ENCODE assay signal across 1 cellular context in genomic region chr11:67382481-67383136, GRCh38.
TF ChIP-seq lines count a peak whose summit lies in the region.

No MANE protein-coding gene starts in this region.

TF ChIP-seq in K562, 482 proteins besides CTCF, POLR2A, EP300 and RAD21 (continued from another document and continues in another):
- TF ChIP-seq FOSL1 (tag; conservative IDR thresholded peaks at IDR 0.05): 0 out of 2 replicates have a peak, but pooled peaks have one; percentile 23
- 0 out of 2 replicates have a peak, but pooled peaks have one; percentile 39 for TF ChIP-seq HBP1 (CRISPR knock-in tag; IDR thresholded peaks at IDR 0.05)
- 0 out of 2 replicates have a peak, but pooled peaks have one; percentile 37 for TF ChIP-seq MTA3 (IDR thresholded peaks at IDR 0.05; ENCODE audit: borderline replicate concordance)
- no peak for TF ChIP-seq CLOCK (CRISPR knock-in tag; IDR thresholded peaks at IDR 0.05; ENCODE audit: borderline replicate concordance)
- peak in 1 of 2 experiments; percentile 45; a peak in 1 of 4 replicates for TF ChIP-seq ARNT (IDR thresholded peaks at IDR 0.05)
- TF ChIP-seq KDM2B (CRISPR knock-in tag; IDR thresholded peaks at IDR 0.05): no peak
- peak; percentile 55; the same call in 1 of the 2 replicates for TF ChIP-seq SMAD3 (CRISPR knock-in tag; conservative IDR thresholded peaks at IDR 0.05)
- 0 out of 4 replicates have a peak, but pooled peaks of 1 of the 2 experiments have one; percentile 25 for TF ChIP-seq MNT (conservative IDR thresholded peaks at IDR 0.05)
- no peak for TF ChIP-seq HDAC3 (IDR thresholded peaks at IDR 0.05; ENCODE audit: borderline replicate concordance, partially characterized antibody)
- no peak for TF ChIP-seq HES1 (IDR thresholded peaks at IDR 0.05; ENCODE audit: low read depth)
- TF ChIP-seq EP400 (IDR thresholded peaks at IDR 0.05): 0 out of 2 replicates have a peak, but pooled peaks have one; percentile 26
- TF ChIP-seq ZNF408 (CRISPR knock-in tag; IDR thresholded peaks at IDR 0.05; ENCODE audit: low read depth): no peak
- TF ChIP-seq TAF7 (tag; IDR thresholded peaks at IDR 0.05): no peak
- TF ChIP-seq NFE2 (IDR thresholded peaks at IDR 0.05; ENCODE audit: low read depth): peak; percentile 5; the same call in 1 of the 2 replicates
- TF ChIP-seq NBN (IDR thresholded peaks at IDR 0.05; ENCODE audit: low read depth): 0 out of 2 replicates have a peak, but pooled peaks have one; percentile 35
- TF ChIP-seq RNF2 (IDR thresholded peaks at IDR 0.05): no peak
- TF ChIP-seq BCOR (IDR thresholded peaks at IDR 0.05): no peak; the same call in 1 of the 2 replicates
- 0 out of 4 replicates have a peak, but pooled peaks of 1 of the 2 experiments have one; percentile 48 for TF ChIP-seq TEAD1 (CRISPR knock-in tag; IDR thresholded peaks at IDR 0.05)
- no peak for TF ChIP-seq RUNX1 (IDR thresholded peaks at IDR 0.05; ENCODE audit: low read depth)
- TF ChIP-seq TRIM25 (IDR thresholded peaks at IDR 0.05; ENCODE audit: borderline replicate concordance): no peak
- TF ChIP-seq MECOM (CRISPR knock-in tag; IDR thresholded peaks at IDR 0.05): no peak
- no peak for TF ChIP-seq SAP30 (IDR thresholded peaks at IDR 0.05; ENCODE audit: borderline replicate concordance, insufficient read depth, low read depth, low read length, poor library complexity, severe bottlenecking)
- TF ChIP-seq SPI1 (IDR thresholded peaks at IDR 0.05; ENCODE audit: borderline replicate concordance, low read depth, low read length): no peak
- TF ChIP-seq BACH1 (tag; IDR thresholded peaks at IDR 0.05): no peak
- TF ChIP-seq PTTG1 (tag; IDR thresholded peaks at IDR 0.05; ENCODE audit: low read depth): no peak
- TF ChIP-seq ZNF263 (CRISPR knock-in tag; IDR thresholded peaks at IDR 0.05; ENCODE audit: borderline replicate concordance): peak; percentile 39; the same call in 1 of the 2 replicates
- no peak for TF ChIP-seq E4F1 (CRISPR knock-in tag; IDR thresholded peaks at IDR 0.05; ENCODE audit: borderline replicate concordance)
- no peak for TF ChIP-seq ZNF354B (CRISPR knock-in tag; IDR thresholded peaks at IDR 0.05)
- TF ChIP-seq ZNF764 (CRISPR knock-in tag; IDR thresholded peaks at IDR 0.05; ENCODE audit: low read depth): 0 out of 2 replicates have a peak, but pooled peaks have one; percentile 16
- TF ChIP-seq ZNF518B (CRISPR knock-in tag; IDR thresholded peaks at IDR 0.05): no peak
- 0 out of 2 replicates have a peak, but pooled peaks have one; percentile 43 for TF ChIP-seq AFF4 (CRISPR knock-in tag; IDR thresholded peaks at IDR 0.05)
- peak; percentile 18; the same call in 1 of the 2 replicates for TF ChIP-seq GATA2 (CRISPR knock-in tag; IDR thresholded peaks at IDR 0.05)
- no peak for TF ChIP-seq ZNF347 (CRISPR knock-in tag; IDR thresholded peaks at IDR 0.05; ENCODE audit: low read depth)
- TF ChIP-seq PML (IDR thresholded peaks at IDR 0.05; ENCODE audit: low read length): no peak
- TF ChIP-seq ZSCAN29 (IDR thresholded peaks at IDR 0.05): no peak
- no peak for TF ChIP-seq RAD51 (IDR thresholded peaks at IDR 0.05; ENCODE audit: borderline replicate concordance, low read depth)
- TF ChIP-seq RB1 (IDR thresholded peaks at IDR 0.05; ENCODE audit: low read depth): peak; percentile 42; the same call in 1 of the 2 replicates
- TF ChIP-seq ZNF12 (CRISPR knock-in tag; IDR thresholded peaks at IDR 0.05): no peak
- peak; percentile 99 for TF ChIP-seq SMC3 (conservative IDR thresholded peaks at IDR 0.05; ENCODE audit: insufficient read depth, low read depth, low read length)
